8 cellular contexts compared by ENCODE assay signal in the genomic region with DNA sequence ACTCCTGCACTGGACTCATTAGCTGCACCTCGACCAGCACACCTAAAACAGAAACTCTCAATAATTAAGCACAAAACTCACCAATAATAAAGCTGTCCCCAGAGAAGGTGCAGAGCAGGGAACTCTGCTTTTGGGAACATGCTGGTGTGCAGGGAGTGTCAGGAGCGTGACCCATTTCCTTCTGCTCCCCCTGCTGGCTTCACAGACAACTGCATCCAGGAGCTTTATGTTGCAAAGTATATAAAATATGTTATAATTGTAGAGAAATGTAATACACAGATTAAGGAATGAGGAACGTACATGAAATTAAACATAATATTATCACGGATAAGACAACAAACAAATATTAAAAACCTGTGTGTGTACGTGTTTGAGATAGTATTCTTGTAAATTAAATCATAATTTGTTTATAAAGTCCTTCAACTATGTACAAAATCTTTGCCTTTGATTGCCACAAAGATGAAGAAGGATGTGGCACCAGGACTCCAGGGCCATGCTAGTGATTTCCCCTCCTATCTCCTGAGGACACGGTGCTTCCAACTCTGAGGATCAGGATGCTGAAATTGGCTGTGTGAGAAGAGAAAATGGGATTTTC.
A peak's percentile ranks its signal among the peaks of the same experiment; 100 is the strongest.
DNase-seq lines count a peak whose midpoint lies in the region; ATAC-seq and TF ChIP-seq lines count a peak whose summit lies in the region.

No MANE protein-coding gene starts in this region.

- no peak overlapping the region for H3K4me3 ChIP-seq in colonic mucosa
- no peak overlapping the region for H3K4me3 ChIP-seq in mesendoderm (ENCODE audit: low read length)
- H3K4me3 ChIP-seq in upper lobe of left lung: no peak overlapping the region

- no peak overlapping the region for H3K4me2 ChIP-seq in mesendoderm (ENCODE audit: low read length)

- no peak overlapping the region for H3K4me3 Mint-ChIP-seq in T-cell

- no peak overlapping the region for H3K18ac ChIP-seq in mesendoderm (ENCODE audit: low read length)

- no peak overlapping the region for H2AK5ac ChIP-seq in mesendoderm (ENCODE audit: low read length)

- no peak overlapping the region for H4K8ac ChIP-seq in mesendoderm (ENCODE audit: low read depth, low read length)

- H2BK120ac ChIP-seq in mesendoderm (ENCODE audit: low read depth, low read length): no peak overlapping the region

- H3K27me3 ChIP-seq in colonic mucosa (no peaks in the 10 kb centered on the region), mesendoderm (ENCODE audit: insufficient read depth, low read length, poor library complexity) (no peaks in the 10 kb centered on the region), upper lobe of left lung (no peaks in the 10 kb centered on the region)

- H3K36me3 ChIP-seq in colonic mucosa: no peaks in the 10 kb centered on the region
- H3K36me3 ChIP-seq in mesendoderm (ENCODE audit: control insufficient read depth, insufficient read depth, low read length): no peaks in the 10 kb centered on the region
- H3K36me3 ChIP-seq in upper lobe of left lung: no peaks in the 10 kb centered on the region

- no peak overlapping the region for H4K5ac ChIP-seq in mesendoderm (ENCODE audit: low read length)

- no peak for TF ChIP-seq POLR2A in upper lobe of left lung (IDR thresholded peaks at IDR 0.05)

- no peak overlapping the region for H3K4ac ChIP-seq in mesendoderm (ENCODE audit: low read depth, low read length)

- H3K27me3 Mint-ChIP-seq in T-cell: peaks cover 30 to 42% of the 10 kb centered on the region in 2 donors

- no peaks in the 10 kb centered on the region for H3K36me3 Mint-ChIP-seq in T-cell

- H3K23ac ChIP-seq in mesendoderm (ENCODE audit: low read length): no peak overlapping the region

- H3K56ac ChIP-seq in mesendoderm (ENCODE audit: low read length): no peak overlapping the region

- no peak for TF ChIP-seq EP300 in upper lobe of left lung (IDR thresholded peaks at IDR 0.05)

- ATAC-seq in GM19328 (IDR thresholded peaks at IDR 0.05; ENCODE audit: unreplicated experiment) (peak; percentile 76), T-cell (replicated peaks in 1 of 4) (no peak), upper lobe of left lung (ENCODE audit: low FRiP score in 2 of 2) (peak in 1 of 2 donors; percentile 64), GM21723 (IDR thresholded peaks at IDR 0.05; ENCODE audit: unreplicated experiment) (no peak)

- H3K4me1 Mint-ChIP-seq in T-cell: no peaks in the 10 kb centered on the region

- no peak overlapping the region for H3K9ac ChIP-seq in colonic mucosa (ENCODE audit: low read depth in 2 of 2, low read length in 2 of 2)
- H3K9ac ChIP-seq in mesendoderm (ENCODE audit: low read length): no peak overlapping the region

- H3K9me3 Mint-ChIP-seq in T-cell: no peaks in the 10 kb centered on the region

- WGBS in mesendoderm (ENCODE audit: extremely low coverage, insufficient coverage, low lambda C conversion rate): no CpG with 5 or more reads among the region's 6 CpGs
- WGBS in upper lobe of left lung, 2 donors: 10 to 16% methylated on average over 6 of the region's 6 CpGs

- no peak overlapping the region for H2BK15ac ChIP-seq in mesendoderm (replicated peaks; ENCODE audit: low read depth)

- intact Hi-C loops in colonic mucosa (cut with DNase I): no loop called here

- no peak overlapping the region for H2BK5ac ChIP-seq in mesendoderm (ENCODE audit: low read length)

- H3K27ac Mint-ChIP-seq in T-cell: no peak overlapping the region

- POLR2A ChIA-PET in T-cell (lab: Charles Lee): no interaction called here

- TF ChIP-seq CTCF in colonic mucosa (IDR thresholded peaks at IDR 0.05) (peak; percentile 73), upper lobe of left lung (IDR thresholded peaks at IDR 0.05) (peak in 5 of 6 experiments; percentile 44 to 67 (median 52))

- CTCF ChIA-PET in T-cell (lab: Charles Lee): interaction anchor here (0.9 to 1.4 kb wide), 4 partner anchors 10 to 28 kb away, joined by 3 to 4 read pairs (median 3); no protein-coding TSS in a partner anchor

- DNase-seq in COLO668 (lab: John Stamatoyannopoulos, UW; ENCODE audit: unreplicated experiment): peak; percentile 19
- DNase-seq in HuH-7 (ENCODE audit: low spot score): peak; percentile 48
- peak in 20 of 34 experiments; percentile 3 to 33 (median 16) for DNase-seq in T-cell
- DNase-seq in colonic mucosa: peak; percentile 34
- DNase-seq in mesendoderm: peak; percentile 15
- no peak for DNase-seq in upper lobe of left lung

- no peaks in the 10 kb centered on the region for H3K79me2 ChIP-seq in mesendoderm (ENCODE audit: control insufficient read depth, insufficient read depth, low read length)

- H3K9me3 ChIP-seq in colonic mucosa (no peaks in the 10 kb centered on the region), upper lobe of left lung (no peaks in the 10 kb centered on the region)

- H3K79me1 ChIP-seq in mesendoderm (ENCODE audit: low read length): no peaks in the 10 kb centered on the region

- H3K4me1 ChIP-seq in colonic mucosa (no peaks in the 10 kb centered on the region), mesendoderm (ENCODE audit: control insufficient read depth, low read depth, low read length) (no peaks in the 10 kb centered on the region), upper lobe of left lung (no peaks in the 10 kb centered on the region)

- H3K27ac ChIP-seq in colonic mucosa: no peak overlapping the region
- H3K27ac ChIP-seq in mesendoderm (ENCODE audit: low read depth, low read length): no peak overlapping the region
- H3K27ac ChIP-seq in upper lobe of left lung: no peak overlapping the region

Comparison
In these comparisons a context has a peak if more than half of its experiments do, and no peak if none do; other contexts are left out.
1. DNase-seq: peak in COLO668 (single experiment), HuH-7 (single experiment), T-cell (20 of 34), colonic mucosa (single experiment) and mesendoderm (single experiment); none in upper lobe of left lung (0 of 2).